10 cellular contexts compared by ENCODE assay signal in the genomic region with DNA sequence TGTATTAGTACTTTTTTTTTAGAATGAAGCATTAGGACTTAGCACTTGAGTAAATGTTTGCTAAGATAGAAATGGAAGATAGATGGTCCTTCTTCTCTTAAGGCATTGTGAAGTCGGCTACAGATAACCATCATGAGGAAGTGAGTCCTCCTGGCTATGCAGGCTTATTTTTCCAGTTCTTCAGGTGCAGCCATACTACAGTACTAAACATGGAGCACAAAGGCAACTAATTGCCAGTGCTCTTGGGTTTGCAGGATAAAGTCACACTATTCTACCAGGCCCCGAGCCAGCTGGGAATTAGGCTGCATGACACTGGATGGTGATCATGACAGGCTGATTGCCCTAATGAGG.
DNase-seq lines count a peak whose midpoint lies in the region; ATAC-seq, FAIRE-seq and TF ChIP-seq lines count a peak whose summit lies in the region.
"Had no signal": no experiment of that assay in that cellular context is flagged by ENCODE, and none has a peak within 500 bp of the region (broad histone marks: within the 10 kb centered on the region; RNA-seq: fewer than 3 reads in every experiment).

No MANE protein-coding gene starts in this region.

- peak overlapping the region; percentile 98 for H3K27ac Mint-ChIP-seq in activated naive CD8-positive, alpha-beta T cell
- peak overlapping the region; percentile 99 for H3K27ac Mint-ChIP-seq in memory B cell

- H3K27ac ChIP-seq in heart left ventricle (peak overlapping the region; percentile 76 to 98 (median 86)), tibial artery (peak overlapping the region; percentile 79 to 88)

- TF ChIP-seq CTCF in heart left ventricle (IDR thresholded peaks at IDR 0.05) (no peak), tibial artery (IDR thresholded peaks at IDR 0.05) (no peak)

- H3K9me3 ChIP-seq in heart left ventricle (no peaks in the 10 kb centered on the region), tibial artery (no peaks in the 10 kb centered on the region)

- H3K27me3 ChIP-seq in heart left ventricle (no peaks in the 10 kb centered on the region), tibial artery (no peaks in the 10 kb centered on the region)

- no peaks in the 10 kb centered on the region for H3K27me3 Mint-ChIP-seq in activated naive CD8-positive, alpha-beta T cell
- H3K27me3 Mint-ChIP-seq in memory B cell, result no peaks in the 10 kb centered on the region

- 67 to 80% (median 74%) methylated on average over 2 of the region's 2 CpGs for WGBS in heart left ventricle, 4 donors

- TF ChIP-seq POLR2A in heart left ventricle (IDR thresholded peaks at IDR 0.05) (no peak), GM12892 (IDR thresholded peaks at IDR 0.05; ENCODE audit: low read depth, low read length) (no peak)

- DNase-seq in heart left ventricle, result no peak
- DNase-seq in cardiac septum (ENCODE audit: low spot score), result no peak
- DNase-seq in memory B cell (ENCODE audit: low spot score in 2 of 2), result no peak
- DNase-seq in tibial artery, result no peak
- DNase-seq in GM12892 (ENCODE audit: insufficient read length), result no peak
- DNase-seq: cerebellar nuclear complex, T1000 had no signal

- H3K4me1 ChIP-seq in heart left ventricle (peaks cover 10 to 77% (median 37%) of the 10 kb centered on the region in 12 donors), tibial artery (peaks cover 0 to 64% (median 21%) of the 10 kb centered on the region in 4 donors)

- H3K36me3 Mint-ChIP-seq in activated naive CD8-positive, alpha-beta T cell, result peaks cover 8% of the 10 kb centered on the region
- H3K36me3 Mint-ChIP-seq in memory B cell, result peaks cover 32% of the 10 kb centered on the region

- intact Hi-C loops in heart left ventricle (cut with DNase I) (loop anchor here in 3 of 10 donors (10.0 kb wide), 1 partner anchor 108 kb away; no protein-coding TSS in a partner anchor), cardiac septum (cut with DNase I) (no loop called here), tibial artery (cut with DNase I; ENCODE audit: low total_unique reads) (no loop called here)

- peak overlapping the region; percentile 92 for H3K4me3 Mint-ChIP-seq in activated naive CD8-positive, alpha-beta T cell
- peak overlapping the region; percentile 100 for H3K4me3 Mint-ChIP-seq in memory B cell

- no peak for FAIRE-seq in GM12892 (lab: Jason Lieb, UNC)

- H3K4me1 Mint-ChIP-seq in activated naive CD8-positive, alpha-beta T cell (ENCODE audit: low read depth), result peaks cover 72% of the 10 kb centered on the region
- H3K4me1 Mint-ChIP-seq in memory B cell, result peaks cover 27% of the 10 kb centered on the region

- no peak for ATAC-seq in heart left ventricle
- ATAC-seq in memory B cell (ENCODE audit: low read depth), result no peak
- ATAC-seq in HG02763 (IDR thresholded peaks at IDR 0.05; ENCODE audit: unreplicated experiment), result no peak
- no peak for ATAC-seq in GM18517 (IDR thresholded peaks at IDR 0.05; ENCODE audit: unreplicated experiment)

- H3K4me3 ChIP-seq in heart left ventricle (peak overlapping the region in 7 of 12 donors; percentile 54 to 71 (median 66)), tibial artery (peak overlapping the region in 1 of 2 donors; percentile 59)

- H3K9me3 Mint-ChIP-seq in activated naive CD8-positive, alpha-beta T cell (ENCODE audit: low read depth), result no peaks in the 10 kb centered on the region
- H3K9me3 Mint-ChIP-seq in memory B cell, result no peaks in the 10 kb centered on the region

- H3K36me3 ChIP-seq in heart left ventricle (no peaks in the 10 kb centered on the region), tibial artery (no peaks in the 10 kb centered on the region)
